ENCODE assay signal across 25 cellular contexts in the genomic region with DNA sequence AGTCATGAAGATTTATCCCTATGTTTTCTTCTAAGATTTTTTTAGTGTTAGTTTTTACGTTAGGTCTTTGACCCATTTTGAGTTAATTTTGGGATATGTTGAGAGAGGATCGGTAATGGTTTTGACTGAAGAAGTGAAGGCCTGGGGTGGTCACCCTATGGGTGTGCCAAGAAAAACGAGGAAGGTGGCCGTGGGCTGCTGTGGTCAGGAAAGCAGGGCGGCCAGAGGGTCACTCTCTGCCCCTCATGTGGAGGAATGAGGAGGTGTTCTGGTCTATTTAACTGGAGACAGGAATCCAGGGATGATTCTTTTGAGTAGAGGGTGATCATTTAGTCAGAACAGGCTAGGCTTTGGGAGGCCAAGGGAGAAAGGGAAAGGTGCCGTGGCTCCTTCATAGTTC. TPM values are rescaled to one million over a fixed set of nuclear protein-coding genes. Genes with fewer than 3 reads are reported as not detected.
DNase-seq lines count a peak whose midpoint lies in the region; ATAC-seq and TF ChIP-seq lines count a peak whose summit lies in the region.
"Had no signal": no experiment of that assay in that cellular context is flagged by ENCODE, and none has a peak within 500 bp of the region (broad histone marks: within the 10 kb centered on the region; RNA-seq: fewer than 3 reads in every experiment).

No MANE protein-coding gene starts in this region.

- H3K79me2 ChIP-seq in neural progenitor cell (ENCODE audit: low read depth) = no peaks in the 10 kb centered on the region

- CTCF ChIA-PET in MCF 10A (lab: Yijun Ruan, JAX) = no interaction called here

- H3K36me3 ChIP-seq in neural progenitor cell = no peaks in the 10 kb centered on the region
- H3K36me3 ChIP-seq: BLaER1 had no signal

- H3K9ac ChIP-seq in neural progenitor cell = no peak overlapping the region
- H3K9ac ChIP-seq: BLaER1, SK-N-SH had no signal

- intact Hi-C loops in MCF 10A (cut with micrococcal nuclease) = no loop called here

- H2AFZ ChIP-seq in neural progenitor cell (replicated peaks) = no peak overlapping the region

- no peaks in the 10 kb centered on the region for H3K27me3 ChIP-seq in neural progenitor cell
- H3K27me3 ChIP-seq: BLaER1 had no signal

- no peak overlapping the region for H3K27ac Mint-ChIP-seq in activated naive CD8-positive, alpha-beta T cell treated with anti-CD3 and anti-CD28 coated beads, Interleukin-2, amount 10 ng/mL, durations not matched to agents 7 days and 5 days
- H3K27ac Mint-ChIP-seq in activated naive CD8-positive, alpha-beta T cell treated with anti-CD3 and anti-CD28 coated beads for 36 hours = no peak overlapping the region
- H3K27ac Mint-ChIP-seq in osteocyte (ENCODE audit: unreplicated experiment) (no peak overlapping the region), neural progenitor cell (no peak overlapping the region), MCF 10A (ENCODE audit: low read depth, unreplicated experiment) (no peak overlapping the region)
- H3K27ac Mint-ChIP-seq: CD4-positive, alpha-beta T cell had no signal

- H3K36me3 Mint-ChIP-seq in activated naive CD8-positive, alpha-beta T cell treated with anti-CD3 and anti-CD28 coated beads, Interleukin-2, amount 10 ng/mL, durations not matched to agents 7 days and 5 days = no peaks in the 10 kb centered on the region
- no peaks in the 10 kb centered on the region for H3K36me3 Mint-ChIP-seq in activated naive CD8-positive, alpha-beta T cell treated with anti-CD3 and anti-CD28 coated beads for 36 hours
- H3K36me3 Mint-ChIP-seq in osteocyte (ENCODE audit: unreplicated experiment) (no peaks in the 10 kb centered on the region), neural progenitor cell (no peaks in the 10 kb centered on the region), MCF 10A (ENCODE audit: insufficient read depth, unreplicated experiment) (no peaks in the 10 kb centered on the region)

- no peak overlapping the region for H3K27ac ChIP-seq in neural progenitor cell

- no peaks in the 10 kb centered on the region for H4K20me1 ChIP-seq in neural progenitor cell (ENCODE audit: low read depth)
- H4K20me1 ChIP-seq: BLaER1 had no signal

- no peaks in the 10 kb centered on the region for H3K9me3 ChIP-seq in neural progenitor cell (ENCODE audit: low read depth)
- H3K9me3 ChIP-seq: BLaER1, SK-N-SH had no signal

- H3K4me3 Mint-ChIP-seq in activated naive CD8-positive, alpha-beta T cell treated with anti-CD3 and anti-CD28 coated beads, Interleukin-2, amount 10 ng/mL, durations not matched to agents 7 days and 5 days = no peak overlapping the region
- H3K4me3 Mint-ChIP-seq in activated naive CD8-positive, alpha-beta T cell treated with anti-CD3 and anti-CD28 coated beads for 36 hours = no peak overlapping the region
- H3K4me3 Mint-ChIP-seq in osteocyte (ENCODE audit: unreplicated experiment) = no peak overlapping the region
- no peak overlapping the region for H3K4me3 Mint-ChIP-seq in neural progenitor cell
- no peak overlapping the region for H3K4me3 Mint-ChIP-seq in MCF 10A (ENCODE audit: unreplicated experiment)
- H3K4me3 Mint-ChIP-seq: CD4-positive, alpha-beta T cell had no signal

- POLR2A ChIA-PET in activated naive CD8-positive, alpha-beta T cell treated with anti-CD3 and anti-CD28 coated beads, Interleukin-2, amount 10 ng/mL, durations not matched to agents 7 days and 5 days (lab: Charles Lee) = no interaction called here
- POLR2A ChIA-PET in MCF 10A (lab: Yijun Ruan, JAX) = no interaction called here

- no peak overlapping the region for H3K4me3 ChIP-seq in neural progenitor cell
- H3K4me3 ChIP-seq: BLaER1, GM12878 had no signal

- H3K4me1 Mint-ChIP-seq in activated naive CD8-positive, alpha-beta T cell treated with anti-CD3 and anti-CD28 coated beads, Interleukin-2, amount 10 ng/mL, durations not matched to agents 7 days and 5 days = no peaks in the 10 kb centered on the region
- H3K4me1 Mint-ChIP-seq in activated naive CD8-positive, alpha-beta T cell treated with anti-CD3 and anti-CD28 coated beads for 36 hours = peaks cover under 1% of the 10 kb centered on the region
- no peaks in the 10 kb centered on the region for H3K4me1 Mint-ChIP-seq in osteocyte (ENCODE audit: unreplicated experiment)
- H3K4me1 Mint-ChIP-seq in neural progenitor cell = peaks cover 12% of the 10 kb centered on the region
- no peaks in the 10 kb centered on the region for H3K4me1 Mint-ChIP-seq in MCF 10A (ENCODE audit: insufficient read depth, unreplicated experiment)

- no peaks in the 10 kb centered on the region for H3F3A ChIP-seq in neural progenitor cell (ENCODE audit: low read depth)

- no peak overlapping the region for H3K4me2 ChIP-seq in neural progenitor cell
- H3K4me2 ChIP-seq: SK-N-SH had no signal

- no peak for TF ChIP-seq CTCF in osteocyte (IDR thresholded peaks at IDR 0.05)
- TF ChIP-seq CTCF in neural progenitor cell (IDR thresholded peaks at IDR 0.05) = no peak
- TF ChIP-seq CTCF in MCF 10A (IDR thresholded peaks at IDR 0.05; ENCODE audit: unreplicated experiment) = no peak

- BruUV-seq in MCF 10A (replicated peaks; lab: Mats Ljungman, UMichigan) = no TSS peak

- no peaks in the 10 kb centered on the region for H3K4me1 ChIP-seq in neural progenitor cell

- H3K9me3 Mint-ChIP-seq in activated naive CD8-positive, alpha-beta T cell treated with anti-CD3 and anti-CD28 coated beads, Interleukin-2, amount 10 ng/mL, durations not matched to agents 7 days and 5 days = no peaks in the 10 kb centered on the region
- no peaks in the 10 kb centered on the region for H3K9me3 Mint-ChIP-seq in activated naive CD8-positive, alpha-beta T cell treated with anti-CD3 and anti-CD28 coated beads for 36 hours
- H3K9me3 Mint-ChIP-seq in osteocyte (ENCODE audit: unreplicated experiment) (no peaks in the 10 kb centered on the region), neural progenitor cell (no peaks in the 10 kb centered on the region), MCF 10A (ENCODE audit: unreplicated experiment) (no peaks in the 10 kb centered on the region)
- H3K9me3 Mint-ChIP-seq: CD4-positive, alpha-beta T cell had no signal

- no peak for ATAC-seq in activated naive CD8-positive, alpha-beta T cell treated with anti-CD3 and anti-CD28 coated beads, Interleukin-2, amount 10 ng/mL, durations not matched to agents 7 days and 5 days (ENCODE audit: low read depth)
- ATAC-seq: GM12878 had no signal

- DNase-seq in activated naive CD8-positive, alpha-beta T cell treated with anti-CD3 and anti-CD28 coated beads, Interleukin-2, amount 10 ng/mL, durations not matched to agents 7 days and 5 days = peak; percentile 4
- no peak for DNase-seq in activated naive CD8-positive, alpha-beta T cell treated with anti-CD3 and anti-CD28 coated beads for 36 hours
- DNase-seq in islet precursor cell = peak; percentile 11
- DNase-seq in osteocyte (ENCODE audit: extremely low spot score, unreplicated experiment) = peak; percentile 64
- DNase-seq in ureter (ENCODE audit: low spot score) = peak; percentile 14
- no peak for DNase-seq in neural progenitor cell (ENCODE audit: low spot score)
- no peak for DNase-seq in MCF 10A (ENCODE audit: unreplicated experiment)
- no peak for DNase-seq in NCI-H1048 (lab: John Stamatoyannopoulos, UW)
- DNase-seq: CD4-positive, alpha-beta T cell; COR-L47; EL; GDM1; GOT3; HCEC 1CT; KBM-7; MM.1S; NCI-H1417; NCI-H1694; NCI-H2029 treated with DMSO at 0.1 percent for 48 hours; NCI-H2227 treated with DMSO at 0.1 percent for 48 hours; NCI-H510A; NCI-H774; SK-N-SH had no signal

- H3K27me3 Mint-ChIP-seq in activated naive CD8-positive, alpha-beta T cell treated with anti-CD3 and anti-CD28 coated beads, Interleukin-2, amount 10 ng/mL, durations not matched to agents 7 days and 5 days = no peaks in the 10 kb centered on the region
- no peaks in the 10 kb centered on the region for H3K27me3 Mint-ChIP-seq in activated naive CD8-positive, alpha-beta T cell treated with anti-CD3 and anti-CD28 coated beads for 36 hours
- H3K27me3 Mint-ChIP-seq in osteocyte (ENCODE audit: unreplicated experiment) = peaks cover 3% of the 10 kb centered on the region
- peaks cover 4% of the 10 kb centered on the region for H3K27me3 Mint-ChIP-seq in neural progenitor cell (ENCODE audit: insufficient read depth, low read depth)
- no peaks in the 10 kb centered on the region for H3K27me3 Mint-ChIP-seq in MCF 10A (ENCODE audit: insufficient read depth, unreplicated experiment)
- H3K27me3 Mint-ChIP-seq: CD4-positive, alpha-beta T cell had no signal

RNA-seq across cellular contexts. Expression of a gene that starts 50.7 kb away (rescaled TPM):
- 1 to 10 TPM; 4.7 to 5.2 TPM for total RNA-seq in activated naive CD8-positive, alpha-beta T cell treated with anti-CD3 and anti-CD28 coated beads, Interleukin-2, amount 10 ng/mL, durations not matched to agents 7 days and 5 days
- total RNA-seq in activated naive CD8-positive, alpha-beta T cell treated with anti-CD3 and anti-CD28 coated beads for 36 hours = under 1 TPM; 0.62 to 0.88 TPM
- total RNA-seq in osteocyte = not detected in 2 replicates
- total RNA-seq in ureter = 0.78 TPM
- total RNA-seq in neural progenitor cell (ENCODE audit: low replicate concordance) = 0.03 TPM in 1 of 2 replicates, not detected in the other
- not detected in 2 replicates for total RNA-seq in MCF 10A (2022)

RNA-seq across cellular contexts. Expression of a gene that starts 59.8 kb away (rescaled TPM):
- total RNA-seq in activated naive CD8-positive, alpha-beta T cell treated with anti-CD3 and anti-CD28 coated beads, Interleukin-2, amount 10 ng/mL, durations not matched to agents 7 days and 5 days = not detected
- total RNA-seq in activated naive CD8-positive, alpha-beta T cell treated with anti-CD3 and anti-CD28 coated beads for 36 hours = not detected
- total RNA-seq in osteocyte (not detected in 2 replicates), ureter (not detected), neural progenitor cell (ENCODE audit: low replicate concordance) (not detected in 2 replicates), MCF 10A (2022) (not detected in 2 replicates)
- total RNA-seq: CD4-positive, alpha-beta T cell; GM12878 had no signal

RNA-seq across cellular contexts. Expression of a gene that starts 59.8 kb away (rescaled TPM):
- 10 to 100 TPM; 53.1 to 59.6 TPM for total RNA-seq in activated naive CD8-positive, alpha-beta T cell treated with anti-CD3 and anti-CD28 coated beads, Interleukin-2, amount 10 ng/mL, durations not matched to agents 7 days and 5 days
- 10 to 100 TPM; 52.5 to 58.7 TPM for total RNA-seq in activated naive CD8-positive, alpha-beta T cell treated with anti-CD3 and anti-CD28 coated beads for 36 hours
- 39.8 and 40.9 TPM in 2 replicates for total RNA-seq in osteocyte
- 43.5 TPM for total RNA-seq in ureter
- total RNA-seq in neural progenitor cell (ENCODE audit: low replicate concordance) = 77.8 and 115 TPM in 2 replicates
- total RNA-seq in MCF 10A (2022) = 56.8 and 57.0 TPM in 2 replicates

Comparison
In these comparisons a context has a peak if more than half of its experiments do, and no peak if none do; other contexts are left out.
1. DNase-seq: peak in activated naive CD8-positive, alpha-beta T cell treated with anti-CD3 and anti-CD28 coated beads, Interleukin-2, amount 10 ng/mL, durations not matched to agents 7 days and 5 days (single experiment), islet precursor cell (single experiment), osteocyte (single experiment) and ureter (single experiment); none in activated naive CD8-positive, alpha-beta T cell treated with anti-CD3 and anti-CD28 coated beads for 36 hours (single experiment), neural progenitor cell (single experiment), MCF 10A (single experiment) and NCI-H1048 (single experiment).